Comparison of ENCODE assay signal across 13 cellular contexts in genomic region chr18:26335139-26335933, GRCh38.
DNase-seq lines count a peak whose midpoint lies in the region; ATAC-seq and FAIRE-seq lines count a peak whose summit lies in the region.
"Had no signal": no experiment of that assay in that cellular context is flagged by ENCODE, and none has a peak within 500 bp of the region (broad histone marks: within the 10 kb centered on the region; RNA-seq: fewer than 3 reads in every experiment).

No MANE protein-coding gene starts in this region.

- peak; percentile 20 for DNase-seq in GM04504 (ENCODE audit: low read depth)
- DNase-seq in cerebellar cortex (ENCODE audit: low spot score) = peak; percentile 28
- peak; percentile 10 for DNase-seq in iris pigment epithelial cell (ENCODE audit: low read depth)
- peak; percentile 38 for DNase-seq in retina
- DNase-seq in activated CD4-positive, alpha-beta T cell treated with anti-CD3 and anti-CD28 coated beads, Interleukin-2, amount 50 U/mL, for 4 hours = no peak
- DNase-seq in DMS 273 treated with DMSO at 0.1 percent for 48 hours (lab: John Stamatoyannopoulos, UW) = no peak
- no peak for DNase-seq in RCC 7860 (ENCODE audit: low spot score)
- DNase-seq: activated CD4-positive, alpha-beta T cell treated with anti-CD3 and anti-CD28 coated beads, Interleukin-2, amount 10 ng/mL, durations not matched to agents 7 days and 5 days; body of pancreas; GDM1; NCI-H187 had no signal

- no peak for ATAC-seq in GM19455 (IDR thresholded peaks at IDR 0.05; ENCODE audit: unreplicated experiment)
- ATAC-seq: activated T-helper 17 cell treated with anti-CD3 and anti-CD28 coated beads, Interleukin-2, amount 50 U/mL, for 72 hours; body of pancreas had no signal

- no peak for FAIRE-seq in RCC 7860 (lab: Jason Lieb, UNC)

Comparison
In these comparisons a context has a peak if more than half of its experiments do, and no peak if none do; other contexts are left out.
1. DNase-seq: peak in GM04504 (single experiment), cerebellar cortex (single experiment), iris pigment epithelial cell (single experiment) and retina (single experiment); none in activated CD4-positive, alpha-beta T cell treated with anti-CD3 and anti-CD28 coated beads, Interleukin-2, amount 50 U/mL, for 4 hours (0 of 2), DMS 273 treated with DMSO at 0.1 percent for 48 hours (single experiment) and RCC 7860 (single experiment).